ENCODE assay signal across 31 cellular contexts in genomic region chr2:69304685-69305084, GRCh38.
"Had no signal": no experiment of that assay in that cellular context is flagged by ENCODE, and none has a peak within 500 bp of the region (broad histone marks: within the 10 kb centered on the region; RNA-seq: fewer than 3 reads in every experiment).

No MANE protein-coding gene starts in this region.

- H3K9me3 Mint-ChIP-seq: activated B cell treated with CpG ODN at 0.5 μM for 24 hours; activated CD8-positive, alpha-beta T cell treated with anti-CD3 and anti-CD28 coated beads for 36 hours; activated T-cell treated with anti-CD3 and anti-CD28 coated beads, Interleukin-2, amount 50 U/mL, for 4 hours; activated T-helper 17 cell treated with anti-CD3 and anti-CD28 coated beads, Interleukin-2, amount 50 U/mL, for 72 hours; central memory CD8-positive, alpha-beta T cell had no signal

- H3K4me3 ChIP-seq: coronary artery, dorsolateral prefrontal cortex, heart left ventricle had no signal

- H3K4me1 Mint-ChIP-seq: activated T-helper 17 cell treated with anti-CD3 and anti-CD28 coated beads, Interleukin-2, amount 50 U/mL, for 72 hours had no signal

- DNase-seq: activated B cell treated with CpG ODN at 0.5 μM for 24 hours; activated CD4-positive, alpha-beta T cell treated with anti-CD3 and anti-CD28 coated beads for 48 hours; activated CD4-positive, alpha-beta T cell treated with anti-CD3 and anti-CD28 coated beads, Interleukin-2, amount 50 U/mL, for 1 hour; activated CD4-positive, alpha-beta T cell treated with anti-CD3 and anti-CD28 coated beads, Interleukin-2, amount 50 U/mL, for 48 hours; activated CD8-positive, alpha-beta memory T cell treated with anti-CD3 and anti-CD28 coated beads for 24 hours; activated CD8-positive, alpha-beta T cell treated with anti-CD3 and anti-CD28 coated beads for 36 hours; activated effector memory CD4-positive, alpha-beta T cell treated with Interleukin-2 at 50 U/mL for 16 hours; activated gamma-delta T cell treated with Interleukin-2 at 50 U/mL for 16 hours; activated naive CD4-positive, alpha-beta T cell treated with anti-CD3 and anti-CD28 coated beads, Interleukin-2, amount 50 U/mL, for 16 hours; activated naive CD4-positive, alpha-beta T cell treated with Interleukin-2 at 50 U/mL for 16 hours; activated T-cell treated with anti-CD3 and anti-CD28 coated beads, Interleukin-2, amount 50 U/mL, for 4 hours; amniotic stem cell; anterior cingulate cortex; brain microvascular endothelial cell; dorsolateral prefrontal cortex; effector memory CD4-positive, alpha-beta T cell; glutamatergic neuron; T-helper 2 cell had no signal

- H3K36me3 ChIP-seq: brain microvascular endothelial cell, heart left ventricle had no signal

- H3K27ac Mint-ChIP-seq: activated B cell treated with CpG ODN at 0.5 μM for 24 hours; activated CD8-positive, alpha-beta T cell treated with anti-CD3 and anti-CD28 coated beads for 36 hours; activated naive CD8-positive, alpha-beta T cell; activated T-helper 17 cell treated with anti-CD3 and anti-CD28 coated beads, Interleukin-2, amount 50 U/mL, for 72 hours; dendritic cell treated with granulocyte-macrophage colony-stimulating factor and Interleukin-4, amounts not matched to agents 40 ng/mL and 50 ng/mL, for 4 days; endodermal cell had no signal

- H3K36me3 Mint-ChIP-seq: activated naive CD8-positive, alpha-beta T cell had no signal

- H3K27me3 ChIP-seq: brain microvascular endothelial cell had no signal

- FAIRE-seq: astrocyte, bronchial epithelial cell, frontal cortex had no signal

- H3K4me3 Mint-ChIP-seq: activated B cell treated with CpG ODN at 0.5 μM for 24 hours; activated CD8-positive, alpha-beta T cell treated with anti-CD3 and anti-CD28 coated beads for 36 hours; activated naive CD8-positive, alpha-beta T cell; activated T-cell treated with anti-CD3 and anti-CD28 coated beads, Interleukin-2, amount 50 U/mL, for 4 hours; activated T-helper 17 cell treated with anti-CD3 and anti-CD28 coated beads, Interleukin-2, amount 50 U/mL, for 72 hours; central memory CD8-positive, alpha-beta T cell; dendritic cell treated with granulocyte-macrophage colony-stimulating factor and Interleukin-4, amounts not matched to agents 40 ng/mL and 50 ng/mL, for 4 days; endodermal cell had no signal

- H3K27ac ChIP-seq: brain microvascular endothelial cell, dorsolateral prefrontal cortex, heart left ventricle, VCaP had no signal

- ATAC-seq: activated CD4-positive, CD25-positive, alpha-beta regulatory T cell treated with anti-CD3 and anti-CD28 coated beads, Interleukin-2, amount 50 U/mL, for 24 hours; activated CD8-positive, alpha-beta T cell treated with anti-CD3 and anti-CD28 coated beads for 36 hours; activated T-cell treated with anti-CD3 and anti-CD28 coated beads, Interleukin-2, amount 50 U/mL, for 4 hours; activated T-helper 17 cell treated with anti-CD3 and anti-CD28 coated beads, Interleukin-2, amount 50 U/mL, for 72 hours; esophagus mucosa; heart left ventricle had no signal
